In the genomic region with DNA sequence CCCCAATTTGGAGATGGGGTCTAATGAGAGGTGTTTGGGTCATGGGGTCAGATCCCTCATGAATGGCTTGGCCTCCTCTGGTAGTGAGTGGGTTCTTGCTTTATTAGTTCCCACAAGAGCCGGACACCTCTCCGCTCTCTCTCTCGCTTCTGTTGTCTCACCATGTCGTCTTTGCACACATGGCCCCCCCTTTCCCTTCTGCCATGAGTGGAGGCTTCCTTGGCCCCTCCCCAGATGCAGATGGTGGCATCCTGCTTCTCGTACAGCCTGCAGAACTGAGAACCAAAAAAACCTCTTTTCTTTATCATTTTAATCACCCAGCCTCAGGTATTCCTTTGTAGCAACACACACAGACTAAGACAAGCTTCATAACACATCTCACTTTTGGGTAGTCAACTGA, we compare ENCODE assay signal across 16 cellular contexts.
"Had no signal": no experiment of that assay in that cellular context is flagged by ENCODE, and none has a peak within 500 bp of the region (broad histone marks: within the 10 kb centered on the region; RNA-seq: fewer than 3 reads in every experiment).

No MANE protein-coding gene starts in this region.

- H3K9me3 Mint-ChIP-seq: activated naive CD4-positive, alpha-beta T cell treated with anti-CD3 and anti-CD28 coated beads, Interleukin-2, amount 50 U/mL, for 72 hours; stimulated activated naive CD8-positive, alpha-beta T cell treated with anti-CD3 and anti-CD28 coated beads, Interleukin-15, amount 100 ng/mL, for 72 hours had no signal

- H3K27ac ChIP-seq: brain microvascular endothelial cell, lower lobe of right lung had no signal

- H3K4me3 ChIP-seq: lower lobe of right lung, testis had no signal

- H3K4me1 ChIP-seq: lower lobe of right lung had no signal

- DNase-seq: activated CD4-positive, alpha-beta T cell treated with anti-CD3 and anti-CD28 coated beads, Interleukin-2, amount 50 U/mL, for 4 hours; activated CD4-positive, CD25-positive, alpha-beta regulatory T cell treated with anti-CD3 and anti-CD28 coated beads, Interleukin-2, amount 50 U/mL, for 72 hours; activated effector memory CD4-positive, alpha-beta T cell treated with Interleukin-2 at 50 U/mL for 16 hours; activated T-cell treated with anti-CD3 and anti-CD28 coated beads, Interleukin-2, amount 50 U/mL, for 1 hour; amniotic stem cell; brain microvascular endothelial cell; effector memory CD4-positive, alpha-beta T cell; hypothalamus; lower lobe of right lung; midbrain; posterior cingulate gyrus; stimulated activated CD4-positive, alpha-beta T cell treated with anti-CD3 and anti-CD28 coated beads, Interleukin-15, amount 100 ng/mL, for 24 hours; stimulated activated CD4-positive, alpha-beta T cell treated with anti-CD3 and anti-CD28 coated beads, Interleukin-4, amount 100 ng/mL, for 24 hours; stimulated activated naive CD8-positive, alpha-beta T cell treated with anti-CD3 and anti-CD28 coated beads, Interleukin-15, amount 100 ng/mL, for 72 hours; testis had no signal

- H3K36me3 ChIP-seq: brain microvascular endothelial cell, lower lobe of right lung had no signal

- H3K27ac Mint-ChIP-seq: activated naive CD4-positive, alpha-beta T cell treated with anti-CD3 and anti-CD28 coated beads, Interleukin-2, amount 50 U/mL, for 72 hours; stimulated activated naive CD8-positive, alpha-beta T cell treated with anti-CD3 and anti-CD28 coated beads, Interleukin-15, amount 100 ng/mL, for 72 hours had no signal

- H3K4me1 Mint-ChIP-seq: stimulated activated naive CD8-positive, alpha-beta T cell treated with anti-CD3 and anti-CD28 coated beads, Interleukin-15, amount 100 ng/mL, for 72 hours had no signal

- ATAC-seq: activated naive CD4-positive, alpha-beta T cell treated with anti-CD3 and anti-CD28 coated beads, Interleukin-2, amount 50 U/mL, for 72 hours; lower lobe of right lung; stimulated activated naive CD8-positive, alpha-beta T cell treated with anti-CD3 and anti-CD28 coated beads, Interleukin-15, amount 100 ng/mL, for 72 hours had no signal

- H3K27me3 ChIP-seq: brain microvascular endothelial cell, testis had no signal

- H3K4me3 Mint-ChIP-seq: stimulated activated naive CD8-positive, alpha-beta T cell treated with anti-CD3 and anti-CD28 coated beads, Interleukin-15, amount 100 ng/mL, for 72 hours had no signal

- H3K36me3 Mint-ChIP-seq: activated naive CD4-positive, alpha-beta T cell treated with anti-CD3 and anti-CD28 coated beads, Interleukin-2, amount 50 U/mL, for 72 hours had no signal
